Comparison of ENCODE assay signal across 1 cellular context in the genomic region with DNA sequence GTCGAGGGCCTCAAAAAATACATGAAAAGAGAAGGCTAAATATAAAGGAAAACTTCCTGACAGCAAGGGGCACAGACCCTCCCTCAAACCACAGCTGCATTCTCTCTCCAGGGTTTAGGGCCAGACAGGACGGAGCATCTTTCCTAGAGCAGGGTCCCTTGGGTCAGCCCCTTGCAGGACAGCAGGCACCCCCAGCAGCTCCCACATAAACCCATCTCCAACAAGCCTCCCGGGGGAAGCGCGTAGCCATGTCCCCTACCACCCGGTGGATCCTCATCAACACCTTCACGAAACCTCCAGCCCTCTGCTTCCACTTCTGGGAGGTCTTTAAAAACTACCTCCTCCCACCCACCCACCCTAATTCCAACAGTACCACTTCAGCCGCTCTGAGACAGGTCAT.
TF ChIP-seq lines count a peak whose summit lies in the region.

No MANE protein-coding gene starts in this region.

TF ChIP-seq in HepG2, 621 proteins besides CTCF, POLR2A, EP300 and RAD21 (continued from another document):
- TF ChIP-seq ZNF670 (CRISPR knock-in tag; IDR thresholded peaks at IDR 0.05; ENCODE audit: borderline replicate concordance) (no peak), NFIC (IDR thresholded peaks at IDR 0.05; ENCODE audit: low read length) (no peak)
- TF ChIP-seq, protein P1, sequence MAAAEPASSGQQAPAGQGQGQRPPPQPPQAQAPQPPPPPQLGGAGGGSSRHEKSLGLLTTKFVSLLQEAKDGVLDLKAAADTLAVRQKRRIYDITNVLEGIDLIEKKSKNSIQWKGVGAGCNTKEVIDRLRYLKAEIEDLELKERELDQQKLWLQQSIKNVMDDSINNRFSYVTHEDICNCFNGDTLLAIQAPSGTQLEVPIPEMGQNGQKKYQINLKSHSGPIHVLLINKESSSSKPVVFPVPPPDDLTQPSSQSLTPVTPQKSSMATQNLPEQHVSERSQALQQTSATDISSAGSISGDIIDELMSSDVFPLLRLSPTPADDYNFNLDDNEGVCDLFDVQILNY (CRISPR knock-in tag; conservative IDR thresholded peaks at IDR 0.05) = no peak
